Comparison of ENCODE assay signal across 18 cellular contexts in the genomic region with DNA sequence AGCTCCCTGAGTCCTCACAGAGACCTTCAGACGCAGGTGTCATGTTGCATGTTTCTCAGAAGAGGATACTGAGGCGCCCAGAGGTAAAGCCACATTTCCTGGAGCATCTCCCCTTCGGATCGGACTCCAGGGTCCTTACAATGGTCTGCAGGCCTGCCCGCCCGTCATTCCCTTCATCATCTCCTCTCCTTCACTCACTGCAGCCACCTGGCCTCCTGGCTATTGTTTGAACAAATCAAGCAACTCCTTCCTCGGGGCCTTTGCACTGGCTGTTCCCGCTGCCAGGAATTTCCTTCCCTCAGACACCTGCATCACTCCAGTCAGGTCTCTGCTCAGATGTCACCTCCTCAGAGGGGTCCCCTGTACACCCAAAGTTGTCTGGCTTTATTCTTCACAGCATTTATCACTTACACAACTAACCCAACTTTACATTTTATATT. TPM values are rescaled to one million over a fixed set of nuclear protein-coding genes. Genes with fewer than 3 reads are reported as not detected.
DNase-seq lines count a peak whose midpoint lies in the region; ATAC-seq, FAIRE-seq and TF ChIP-seq lines count a peak whose summit lies in the region.
"Had no signal": no experiment of that assay in that cellular context is flagged by ENCODE, and none has a peak within 500 bp of the region (broad histone marks: within the 10 kb centered on the region; RNA-seq: fewer than 3 reads in every experiment).

No MANE protein-coding gene starts in this region.

- ATAC-seq in heart left ventricle (no peak), left cardiac atrium (no peak), upper lobe of left lung (ENCODE audit: low FRiP score in 2 of 2) (no peak)

- no peaks in the 10 kb centered on the region for H3K79me2 ChIP-seq in astrocyte (ENCODE audit: insufficient read depth, low read length)

- no peaks in the 10 kb centered on the region for H3K79me1 ChIP-seq in mesenchymal stem cell (replicated peaks; ENCODE audit: low read length, poor library complexity, severe bottlenecking)

- peak overlapping the region; percentile 82 for H2AK5ac ChIP-seq in mesenchymal stem cell (ENCODE audit: low read length, severe bottlenecking)

- TF ChIP-seq POLR2A in heart left ventricle (IDR thresholded peaks at IDR 0.05) (no peak), upper lobe of left lung (IDR thresholded peaks at IDR 0.05) (no peak)

- H3K4ac ChIP-seq in mesenchymal stem cell (ENCODE audit: low read depth in 1 of 2, low read length in 2 of 2) = peak overlapping the region; percentile 69 to 91

- no peak overlapping the region for H2BK15ac ChIP-seq in mesenchymal stem cell (ENCODE audit: low read depth, poor library complexity, severe bottlenecking)

- peak overlapping the region; percentile 83 for H4K91ac ChIP-seq in mesenchymal stem cell (ENCODE audit: low read length)

- peaks cover 0 to 10% (median 3%) of the 10 kb centered on the region in 12 donors for H3K9me3 ChIP-seq in heart left ventricle
- peaks cover 3% of the 10 kb centered on the region for H3K9me3 ChIP-seq in astrocyte (ENCODE audit: insufficient read depth, low read depth, low read length)
- peaks cover 5% of the 10 kb centered on the region for H3K9me3 ChIP-seq in mesenchymal stem cell (ENCODE audit: control insufficient read depth, low read length)
- peaks cover 0 to 5% (median 2%) of the 10 kb centered on the region in 4 donors for H3K9me3 ChIP-seq in upper lobe of left lung
- H3K9me3 ChIP-seq: prostate gland had no signal

- no peak for DNase-seq in heart left ventricle
- DNase-seq in left cardiac atrium = no peak
- DNase-seq in astrocyte (ENCODE audit: low read depth) = no peak
- DNase-seq in mesenchymal stem cell = no peak
- DNase-seq in upper lobe of left lung = no peak
- DNase-seq in retina = no peak
- no peak for DNase-seq in glutamatergic neuron
- no peak for DNase-seq in NCI-H774 (lab: John Stamatoyannopoulos, UW)
- DNase-seq: activated naive CD4-positive, alpha-beta T cell treated with anti-CD3 and anti-CD28 coated beads for 36 hours; esophagus squamous epithelium; GOT3; Kasumi-1; stimulated activated naive CD4-positive, alpha-beta T cell treated with Interleukin-2 at 50 U/mL for 16 hours had no signal

- H3K4me2 ChIP-seq in astrocyte (ENCODE audit: low read length) (peak overlapping the region; percentile 81), mesenchymal stem cell (ENCODE audit: low read length, poor library complexity, severe bottlenecking) (no peak overlapping the region)

- H2AFZ ChIP-seq in astrocyte (ENCODE audit: low read depth, low read length) (peak overlapping the region; percentile 77), mesenchymal stem cell (ENCODE audit: low read depth, low read length) (no peak overlapping the region)

- H3K27ac ChIP-seq in heart left ventricle (peak overlapping the region in 11 of 12 donors; percentile 44 to 96 (median 79)), astrocyte (ENCODE audit: low read depth, low read length) (no peak overlapping the region), mesenchymal stem cell (ENCODE audit: low read length, poor library complexity, severe bottlenecking) (no peak overlapping the region), upper lobe of left lung (peak overlapping the region in 3 of 4 donors; percentile 90 to 91 (median 90))

- peak overlapping the region; percentile 81 to 99 for H2BK12ac ChIP-seq in mesenchymal stem cell (ENCODE audit: low read length in 2 of 2)

- H3K27me3 ChIP-seq in heart left ventricle (no peaks in the 10 kb centered on the region), astrocyte (ENCODE audit: insufficient read depth, low read length) (no peaks in the 10 kb centered on the region), mesenchymal stem cell (ENCODE audit: control insufficient read depth in 1 of 2, insufficient read depth in 1 of 2, low read length in 2 of 2) (no peaks in the 10 kb centered on the region), upper lobe of left lung (no peaks in the 10 kb centered on the region)
- H3K27me3 ChIP-seq: esophagus squamous epithelium had no signal

- H2BK120ac ChIP-seq in mesenchymal stem cell (ENCODE audit: low read depth, low read length) = peak overlapping the region; percentile 86

- no peak overlapping the region for H3K27ac Mint-ChIP-seq in astrocyte (ENCODE audit: unreplicated experiment)
- no peak overlapping the region for H3K27ac Mint-ChIP-seq in glutamatergic neuron (ENCODE audit: unreplicated experiment)
- H3K27ac Mint-ChIP-seq: activated naive CD4-positive, alpha-beta T cell treated with anti-CD3 and anti-CD28 coated beads for 36 hours had no signal

- H3K4me3 Mint-ChIP-seq in astrocyte (ENCODE audit: unreplicated experiment) (peak overlapping the region; percentile 20), glutamatergic neuron (ENCODE audit: unreplicated experiment) (no peak overlapping the region)
- H3K4me3 Mint-ChIP-seq: activated naive CD4-positive, alpha-beta T cell treated with anti-CD3 and anti-CD28 coated beads for 36 hours had no signal

- H4K20me1 ChIP-seq in astrocyte (ENCODE audit: insufficient read depth, low read length) = no peaks in the 10 kb centered on the region

- H3K4me3 ChIP-seq in heart left ventricle = peak overlapping the region in 1 of 12 donors; percentile 47
- H3K4me3 ChIP-seq in astrocyte (ENCODE audit: insufficient read depth, low read depth, low read length) = no peak overlapping the region
- H3K4me3 ChIP-seq in mesenchymal stem cell (ENCODE audit: insufficient read depth in 1 of 2, low read depth in 1 of 2, low read length in 2 of 2) = no peak overlapping the region
- no peak overlapping the region for H3K4me3 ChIP-seq in upper lobe of left lung
- H3K4me3 ChIP-seq: prostate gland had no signal

- H3K36me3 ChIP-seq in heart left ventricle = no peaks in the 10 kb centered on the region
- H3K36me3 ChIP-seq in astrocyte (ENCODE audit: insufficient read depth, low read length) = no peaks in the 10 kb centered on the region
- no peaks in the 10 kb centered on the region for H3K36me3 ChIP-seq in mesenchymal stem cell (ENCODE audit: control insufficient read depth in 1 of 2, insufficient read depth in 2 of 2, low read depth in 1 of 2, low read length in 2 of 2)
- H3K36me3 ChIP-seq in upper lobe of left lung = no peaks in the 10 kb centered on the region
- H3K36me3 ChIP-seq: esophagus squamous epithelium, prostate gland had no signal

- H3K36me3 Mint-ChIP-seq in astrocyte (ENCODE audit: low read depth, unreplicated experiment) (no peaks in the 10 kb centered on the region), glutamatergic neuron (ENCODE audit: unreplicated experiment) (no peaks in the 10 kb centered on the region)

- intact Hi-C loops in heart left ventricle (cut with DNase I) (no loop called here), left cardiac atrium (cut with DNase I) (loop anchor here in 1 of 2 donors (2.0 kb wide), 1 partner anchor 24 kb away; no protein-coding TSS in a partner anchor)

- H3K9ac ChIP-seq in astrocyte (ENCODE audit: low read length) = no peak overlapping the region
- no peak overlapping the region for H3K9ac ChIP-seq in mesenchymal stem cell (ENCODE audit: low read length)

- H3K27me3 Mint-ChIP-seq in astrocyte (ENCODE audit: low read depth, unreplicated experiment) = peaks cover 2% of the 10 kb centered on the region
- H3K27me3 Mint-ChIP-seq in glutamatergic neuron (ENCODE audit: unreplicated experiment) = no peaks in the 10 kb centered on the region

- H3K4me1 Mint-ChIP-seq in astrocyte (ENCODE audit: low read depth, unreplicated experiment) = peaks cover 13% of the 10 kb centered on the region
- H3K4me1 Mint-ChIP-seq in glutamatergic neuron (ENCODE audit: low read depth, unreplicated experiment) = no peaks in the 10 kb centered on the region

- no peak for FAIRE-seq in astrocyte (lab: Jason Lieb, UNC)
- FAIRE-seq: GM12892 had no signal

- TF ChIP-seq CTCF in heart left ventricle (IDR thresholded peaks at IDR 0.05) (no peak), astrocyte (IDR thresholded peaks at IDR 0.05; ENCODE audit: insufficient read depth, low read depth, low read length) (no peak), upper lobe of left lung (IDR thresholded peaks at IDR 0.05) (no peak), glutamatergic neuron (IDR thresholded peaks at IDR 0.05; ENCODE audit: partially characterized antibody, unreplicated experiment) (no peak)

- H4K8ac ChIP-seq in mesenchymal stem cell (ENCODE audit: low read length) = peak overlapping the region; percentile 92

- TF ChIP-seq EP300 in upper lobe of left lung (IDR thresholded peaks at IDR 0.05) = no peak

- 68 to 81% (median 73%) methylated on average over 8 of the region's 8 CpGs for WGBS in heart left ventricle, 4 donors
- 85% methylated on average over 8 of the region's 8 CpGs for WGBS in mesenchymal stem cell
- 75 to 76% methylated on average over 8 of the region's 8 CpGs for WGBS in upper lobe of left lung, 2 donors

- H3K18ac ChIP-seq in mesenchymal stem cell (ENCODE audit: low read depth in 1 of 2, low read length in 2 of 2) = peak overlapping the region; percentile 88 to 94

- H3K4me1 ChIP-seq in heart left ventricle (peaks cover 7 to 63% (median 31%) of the 10 kb centered on the region in 12 donors), astrocyte (ENCODE audit: insufficient read depth, low read length) (peaks cover 22% of the 10 kb centered on the region), mesenchymal stem cell (ENCODE audit: control insufficient read depth, insufficient read depth, low read depth, low read length) (peaks cover 19% of the 10 kb centered on the region), upper lobe of left lung (peaks cover 34 to 54% (median 51%) of the 10 kb centered on the region in 4 donors)

- H3K9me3 Mint-ChIP-seq in astrocyte (ENCODE audit: unreplicated experiment) (peaks cover 4% of the 10 kb centered on the region), glutamatergic neuron (ENCODE audit: unreplicated experiment) (peaks cover 2% of the 10 kb centered on the region)

- H3K14ac ChIP-seq in mesenchymal stem cell (ENCODE audit: low read length in 2 of 2) = no peak overlapping the region

- H3K23ac ChIP-seq in mesenchymal stem cell (ENCODE audit: low read length in 2 of 2) = no peak overlapping the region

- no peak overlapping the region for H2BK5ac ChIP-seq in mesenchymal stem cell (ENCODE audit: low read depth, low read length, poor library complexity, severe bottlenecking)

RNA-seq across cellular contexts. Expression of a gene that starts 20.3 kb away (rescaled TPM):
- not detected for total RNA-seq in heart left ventricle
- not detected for polyA plus RNA-seq in heart left ventricle
- not detected for total RNA-seq in left cardiac atrium
- 0.14 TPM in 1 of 2 replicates, not detected in the other for total RNA-seq in astrocyte
- polyA plus RNA-seq in mesenchymal stem cell (2013, experiment 1 of 2) = not detected
- not detected for polyA plus RNA-seq in mesenchymal stem cell (2013, experiment 2 of 2)
- total RNA-seq in upper lobe of left lung = not detected
- total RNA-seq in glutamatergic neuron (ENCODE audit: unreplicated experiment) = not detected
- total RNA-seq: activated naive CD4-positive, alpha-beta T cell treated with anti-CD3 and anti-CD28 coated beads for 36 hours; dermis microvascular lymphatic vessel endothelial cell; esophagus squamous epithelium; G401; prostate gland had no signal
- polyA plus RNA-seq: AG04450 had no signal

RNA-seq across cellular contexts. Expression of a gene that starts 29.2 kb away (rescaled TPM):
- total RNA-seq in heart left ventricle = 10 to 100 TPM; 11.7 to 90.5 (median 22.9) TPM
- polyA plus RNA-seq in heart left ventricle = 10 to 100 TPM; 18.6 to 18.9 TPM
- 10 to 100 TPM; 22.6 to 65.0 TPM for total RNA-seq in left cardiac atrium
- total RNA-seq in astrocyte = 16.9 and 17.3 TPM in 2 replicates
- 48.8 TPM for polyA plus RNA-seq in mesenchymal stem cell (2013, experiment 1 of 2)
- 47.7 TPM for polyA plus RNA-seq in mesenchymal stem cell (2013, experiment 2 of 2)
- 100 to 1,000 TPM in 2 of 6 donors, 10 to 100 TPM in 4; 31.1 to 114 (median 71.6) TPM for total RNA-seq in upper lobe of left lung
- total RNA-seq in glutamatergic neuron (ENCODE audit: unreplicated experiment) = 2.4 TPM

RNA-seq across cellular contexts. Expression of a gene that starts 48.0 kb away (rescaled TPM):
- total RNA-seq in heart left ventricle (1 to 10 TPM; 1.9 to 8.3 (median 5.1) TPM), left cardiac atrium (1 to 10 TPM; 2.4 to 6.2 TPM), astrocyte (5.8 and 8.0 TPM in 2 replicates), upper lobe of left lung (10 to 100 TPM in 2 of 6 donors, 1 to 10 TPM in 4; 2.8 to 13.6 (median 7.2) TPM), glutamatergic neuron (ENCODE audit: unreplicated experiment) (1.5 TPM)
- 10 to 100 TPM in 1 of 2 donors, 1 to 10 TPM in 1; 5.1 to 12.8 TPM for polyA plus RNA-seq in heart left ventricle
- polyA plus RNA-seq in mesenchymal stem cell (2013, experiment 1 of 2) = 2.2 TPM
- 1.8 TPM for polyA plus RNA-seq in mesenchymal stem cell (2013, experiment 2 of 2)

RNA-seq across cellular contexts. Expression of a gene that starts 58.4 kb away (rescaled TPM):
- total RNA-seq in heart left ventricle (not detected), left cardiac atrium (not detected), astrocyte (not detected in 2 replicates), upper lobe of left lung (10 to 100 TPM in 1 of 6 donors, 1 to 10 TPM in 5; 2.9 to 10.5 (median 4.5) TPM), glutamatergic neuron (ENCODE audit: unreplicated experiment) (not detected)
- under 1 TPM in 1 of 2 donors, not detected in 1; 0.04 TPM for polyA plus RNA-seq in heart left ventricle
- not detected for polyA plus RNA-seq in mesenchymal stem cell (2013, experiment 1 of 2)
- polyA plus RNA-seq in mesenchymal stem cell (2013, experiment 2 of 2) = not detected
- total RNA-seq: activated naive CD4-positive, alpha-beta T cell treated with anti-CD3 and anti-CD28 coated beads for 36 hours; G401 had no signal
- polyA plus RNA-seq: AG04450 had no signal

Comparison
In these comparisons a context has a peak if more than half of its experiments do, and no peak if none do; other contexts are left out.
1. H3K27ac ChIP-seq: peak in heart left ventricle (11 of 12) and upper lobe of left lung (3 of 4); none in astrocyte (single experiment) and mesenchymal stem cell (single experiment).